ENCODE assay signal across 13 cellular contexts in the genomic region with DNA sequence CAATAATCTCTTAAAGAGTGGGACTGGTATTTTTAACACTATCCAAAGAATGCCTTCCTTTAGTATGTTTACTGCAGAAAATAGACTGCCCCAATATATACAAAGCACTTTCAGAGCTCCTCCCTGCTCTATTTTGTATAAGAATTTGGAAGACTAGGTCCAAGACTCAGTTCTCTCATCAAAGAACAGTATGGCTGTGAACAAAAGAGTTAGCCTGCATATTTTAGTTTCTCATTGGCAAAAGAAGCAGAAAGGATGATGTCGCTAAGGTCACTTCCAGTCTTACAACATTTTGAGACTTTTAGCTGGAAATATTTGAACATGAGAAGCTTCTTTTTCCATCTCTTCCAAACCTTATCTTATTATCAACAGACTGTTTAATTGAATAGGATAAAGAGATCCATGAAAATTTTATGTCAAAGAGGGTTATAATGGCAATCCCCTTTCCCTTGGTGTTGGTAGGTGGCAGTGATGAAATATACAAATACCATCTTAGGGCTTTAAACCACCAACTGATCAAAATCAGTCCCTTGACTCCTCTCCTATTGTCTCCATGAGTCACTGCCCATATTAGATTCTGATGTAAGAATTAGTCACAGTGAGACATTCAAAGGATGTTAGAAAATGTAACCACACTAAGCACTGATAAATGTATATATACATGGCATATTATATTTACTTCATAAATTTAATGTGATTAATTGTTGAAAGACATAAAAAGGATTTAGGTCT.
DNase-seq lines count a peak whose midpoint lies in the region; ATAC-seq, FAIRE-seq and TF ChIP-seq lines count a peak whose summit lies in the region.
"Had no signal": no experiment of that assay in that cellular context is flagged by ENCODE, and none has a peak within 500 bp of the region (broad histone marks: within the 10 kb centered on the region; RNA-seq: fewer than 3 reads in every experiment).

No MANE protein-coding gene starts in this region.

- in situ Hi-C loops in ACHN (cut with HindIII; ENCODE audit: low pct_ligation_motif_present, low pct_unique_long_range_greater_than_20kb, low sequenced_read_pairs) = no loop called here

- peak overlapping the region; percentile 6 for H3K4me2 ChIP-seq in keratinocyte (ENCODE audit: control insufficient read depth, extremely low read depth, insufficient read depth, low read depth, low read length)

- peak overlapping the region; percentile 55 for H2AFZ ChIP-seq in keratinocyte (ENCODE audit: control insufficient read depth, low read length)

- TF ChIP-seq CTCF in HFFc6 (IDR thresholded peaks at IDR 0.05) (no peak), keratinocyte (optimal IDR thresholded peaks at IDR 0.05 in 1 of 3, IDR thresholded peaks at IDR 0.05 in 1 of 3, conservative IDR thresholded peaks at IDR 0.05 in 1 of 3; ENCODE audit: extremely low read depth in 1 of 3, insufficient read depth in 2 of 3, low read length in 3 of 3) (no peak)

- no peak overlapping the region for H3K4me3 ChIP-seq in keratinocyte (ENCODE audit: control insufficient read depth in 2 of 3, extremely low read depth in 1 of 3, insufficient read depth in 2 of 3, low read depth in 1 of 3, low read length in 3 of 3)
- H3K4me3 ChIP-seq: mucosa of descending colon had no signal

- H3K9me3 ChIP-seq in keratinocyte (ENCODE audit: control insufficient read depth, low read depth, low read length) = no peaks in the 10 kb centered on the region
- H3K9me3 ChIP-seq: mucosa of descending colon had no signal

- ATAC-seq in GM21723 (IDR thresholded peaks at IDR 0.05; ENCODE audit: unreplicated experiment) = no peak
- ATAC-seq: mucosa of descending colon, T-helper 17 cell had no signal

- H3K9me3 Mint-ChIP-seq in HFFc6 = peaks cover 4% of the 10 kb centered on the region

- H3K36me3 Mint-ChIP-seq in HFFc6 (ENCODE audit: low read depth) = peaks cover 14% of the 10 kb centered on the region

- H4K20me1 ChIP-seq in keratinocyte (ENCODE audit: control insufficient read depth, extremely low read depth, insufficient read depth, low read length) = no peaks in the 10 kb centered on the region

- H3K27me3 Mint-ChIP-seq in HFFc6 (ENCODE audit: insufficient read depth) = no peaks in the 10 kb centered on the region; the same call in 1 of the 2 replicates
- H3K27me3 Mint-ChIP-seq: T-helper 17 cell had no signal

- DNase-seq in ACHN (peak; percentile 63), HFFc6 (peak; percentile 91), amniotic epithelial cell (ENCODE audit: low read depth) (peak; percentile 78), keratinocyte (ENCODE audit: low read depth, low spot score) (peak; percentile 55), CD1c-positive myeloid dendritic cell (ENCODE audit: extremely low spot score) (no peak), NCI-H1436 (lab: John Stamatoyannopoulos, UW) (no peak), ecto neural progenitor cell (ENCODE audit: low spot score) (no peak)
- DNase-seq: central memory CD4-positive, alpha-beta T cell; mucosa of descending colon; NCI-H774; stimulated activated naive CD4-positive, alpha-beta T cell; T-helper 17 cell had no signal

- H3K27ac Mint-ChIP-seq in HFFc6 = peak overlapping the region; percentile 68
- H3K27ac Mint-ChIP-seq: T-helper 17 cell had no signal

- no peaks in the 10 kb centered on the region for H3K79me2 ChIP-seq in keratinocyte (ENCODE audit: control insufficient read depth, insufficient read depth, low read length)

- H3K36me3 ChIP-seq in keratinocyte (ENCODE audit: control insufficient read depth in 2 of 2, extremely low read depth in 1 of 2, insufficient read depth in 2 of 2, low read length in 2 of 2) = no peaks in the 10 kb centered on the region

- H3K9me1 ChIP-seq in keratinocyte (ENCODE audit: control insufficient read depth, extremely low read depth, insufficient read depth, low read length) = no peaks in the 10 kb centered on the region

- peaks cover 12% of the 10 kb centered on the region for H3K4me1 ChIP-seq in keratinocyte (ENCODE audit: control insufficient read depth, extremely low read depth, insufficient read depth, low read length)

- no peak overlapping the region for H3K9ac ChIP-seq in keratinocyte (ENCODE audit: control insufficient read depth, extremely low read depth, insufficient read depth, low read length)

- H3K27me3 ChIP-seq in keratinocyte (ENCODE audit: control insufficient read depth, extremely low read depth, insufficient read depth, low read length) = no peaks in the 10 kb centered on the region

- H3K27ac ChIP-seq in keratinocyte (ENCODE audit: control insufficient read depth, insufficient read depth, low read length) = peak overlapping the region; percentile 78

- H3K4me3 Mint-ChIP-seq in HFFc6 = peak overlapping the region; percentile 48; the same call in 1 of the 2 replicates
- H3K4me3 Mint-ChIP-seq: T-helper 17 cell had no signal

- dilution Hi-C loops in keratinocyte (cut with MboI; ENCODE audit: extremely low pct_ligation_motif_present, low sequenced_read_pairs) = no loop called here

- H3K4me1 Mint-ChIP-seq in HFFc6 (ENCODE audit: low read depth) = peaks cover 53% of the 10 kb centered on the region
- H3K4me1 Mint-ChIP-seq: T-helper 17 cell had no signal

- FAIRE-seq in keratinocyte (lab: Jason Lieb, UNC) = peak; percentile 74

Comparison
In these comparisons a context has a peak if more than half of its experiments do, and no peak if none do; other contexts are left out.
1. DNase-seq: peak in ACHN (single experiment), HFFc6 (single experiment), amniotic epithelial cell (single experiment) and keratinocyte (single experiment); none in CD1c-positive myeloid dendritic cell (single experiment), NCI-H1436 (single experiment) and ecto neural progenitor cell (single experiment).